ENCODE assay signal across 10 cellular contexts in genomic region chr15:77819271-77819806, GRCh38.
DNase-seq lines count a peak whose midpoint lies in the region; ATAC-seq, FAIRE-seq and TF ChIP-seq lines count a peak whose summit lies in the region.
"Had no signal": no experiment of that assay in that cellular context is flagged by ENCODE, and none has a peak within 500 bp of the region (broad histone marks: within the 10 kb centered on the region; RNA-seq: fewer than 3 reads in every experiment).

No MANE protein-coding gene starts in this region.

- no peak for TF ChIP-seq CTCF in HepG2 (CRISPR knock-in tag; IDR thresholded peaks at IDR 0.05)
- no peak for TF ChIP-seq CTCF in right lobe of liver (IDR thresholded peaks at IDR 0.05)
- no peak for TF ChIP-seq CTCF in vagina (IDR thresholded peaks at IDR 0.05)

- H3K9me3 ChIP-seq in HepG2 (ENCODE audit: low read length) (no peaks in the 10 kb centered on the region), right lobe of liver (no peaks in the 10 kb centered on the region), mesodermal cell (ENCODE audit: control insufficient read depth, low read length) (no peaks in the 10 kb centered on the region), vagina (no peaks in the 10 kb centered on the region)

- H3K27me3 ChIP-seq in HepG2 (ENCODE audit: control insufficient read depth in 1 of 2, insufficient read depth in 2 of 2, low read length in 2 of 2) (peaks cover 9 to 60% of the 10 kb centered on the region in 2 experiments), right lobe of liver (peaks cover 0 to 8% of the 10 kb centered on the region in 2 donors), vagina (no peaks in the 10 kb centered on the region)

- H3K4me1 ChIP-seq in HepG2 (ENCODE audit: insufficient read depth, low read length) = no peaks in the 10 kb centered on the region
- peaks cover 0 to 12% (median 0%) of the 10 kb centered on the region in 4 donors for H3K4me1 ChIP-seq in right lobe of liver
- H3K4me1 ChIP-seq in mesodermal cell (ENCODE audit: control insufficient read depth, insufficient read depth, low read length, poor library complexity, severe bottlenecking) = no peaks in the 10 kb centered on the region
- peaks cover 19% of the 10 kb centered on the region for H3K4me1 ChIP-seq in vagina

- DNase-seq in HepG2 (ENCODE audit: low spot score) = no peak
- DNase-seq in right lobe of liver = no peak
- peak; percentile 39 for DNase-seq in astrocyte of the hippocampus (ENCODE audit: low read depth, low spot score)
- DNase-seq in vagina (ENCODE audit: extremely low spot score in 2 of 2) = no peak
- DNase-seq in NOMO-1 treated with DMSO at 0.1 percent for 48 hours (lab: John Stamatoyannopoulos, UW; ENCODE audit: unreplicated experiment) = no peak
- no peak for DNase-seq in activated CD4-positive, alpha-beta T cell treated with anti-CD3 and anti-CD28 coated beads for 1 hour
- DNase-seq in HT-29 (ENCODE audit: low spot score) = no peak
- DNase-seq: activated naive CD8-positive, alpha-beta T cell treated with anti-CD3 and anti-CD28 coated beads, Interleukin-2, amount 50 U/mL, for 24 hours; DMS79 had no signal

- CTCF ChIA-PET in HepG2 (lab: Yijun Ruan, JAX; ENCODE audit: low intra/inter-chr PET ratio, low total read pairs) = interaction anchor here (4.0 kb wide), 1 partner anchor 185 kb away, joined by 38 read pairs; the partner anchor contains the start of gene LINGO1

- H3K79me2 ChIP-seq in HepG2 (ENCODE audit: insufficient read depth, low read length) = no peaks in the 10 kb centered on the region

- no peak for TF ChIP-seq RAD21 in HepG2 (CRISPR knock-in tag; IDR thresholded peaks at IDR 0.05)

- POLR2A ChIA-PET in HepG2 (lab: Yijun Ruan, JAX) = no interaction called here

- H3K27ac ChIP-seq in HepG2 (ENCODE audit: extremely low read length, insufficient read depth, low read length) = no peak overlapping the region
- no peak overlapping the region for H3K27ac ChIP-seq in right lobe of liver
- no peak overlapping the region for H3K27ac ChIP-seq in mesodermal cell (ENCODE audit: low read depth, low read length, severe bottlenecking)
- no peak overlapping the region for H3K27ac ChIP-seq in vagina

- in situ Hi-C loops in HepG2 (cut with HindIII; ENCODE audit: extremely low pct_ligation_motif_present, low pct_unique_long_range_greater_than_20kb) = loop anchor here (25.0 kb wide), 1 partner anchor 182 kb away; the partner anchor contains the start of gene LINGO1

- H4K20me1 ChIP-seq in HepG2 (ENCODE audit: insufficient read depth, low read length) = peaks cover 4% of the 10 kb centered on the region; the same call in 1 of the 2 replicates

- TF ChIP-seq EP300 in HepG2 (IDR thresholded peaks at IDR 0.05; ENCODE audit: low read depth in 2 of 2, low read length in 2 of 2) (no peak), HepG2 (CRISPR knock-in tag; IDR thresholded peaks at IDR 0.05; ENCODE audit: borderline replicate concordance) (no peak)

- no TSS peak for BruUV-seq in HepG2 (replicated peaks; lab: Mats Ljungman, UMichigan)

- TF ChIP-seq POLR2A in HepG2 (IDR thresholded peaks at IDR 0.05; ENCODE audit: insufficient read depth in 1 of 2, low read depth in 2 of 2, low read length in 2 of 2) (no peak), right lobe of liver (IDR thresholded peaks at IDR 0.05) (no peak), vagina (IDR thresholded peaks at IDR 0.05) (no peak)

- H3K4me2 ChIP-seq in HepG2 (ENCODE audit: low read depth, low read length) = peak overlapping the region; percentile 7; the same call in 1 of the 2 replicates

- no peaks in the 10 kb centered on the region for H3K36me3 ChIP-seq in HepG2 (replicated peaks in 1 of 2; ENCODE audit: control insufficient read depth in 1 of 2, insufficient read depth in 2 of 2, low read length in 2 of 2)
- no peaks in the 10 kb centered on the region for H3K36me3 ChIP-seq in right lobe of liver
- H3K36me3 ChIP-seq in mesodermal cell (ENCODE audit: control insufficient read depth, insufficient read depth, low read length) = no peaks in the 10 kb centered on the region
- no peaks in the 10 kb centered on the region for H3K36me3 ChIP-seq in vagina

- H2AFZ ChIP-seq in HepG2 (ENCODE audit: low read length) = no peak overlapping the region

- WGBS in HepG2 (ENCODE audit: low lambda C conversion rate) = 31% methylated on average over 16 of the region's 84 CpGs
- WGBS in right lobe of liver (ENCODE audit: insufficient coverage, low coverage, low lambda C conversion rate, missing lambda C conversion rate) = no CpG with 5 or more reads among the region's 84 CpGs
- WGBS in mesodermal cell (ENCODE audit: insufficient coverage in 2 of 2), 2 experiments = 0% methylated on average over 58 to 59 of the region's 84 CpGs

- H3K4me3 ChIP-seq in HepG2 (replicated peaks in 1 of 3; ENCODE audit: insufficient read depth in 1 of 3, low read depth in 2 of 3, low read length in 3 of 3) = peak overlapping the region in 1 of 3 experiments; percentile 43; a peak in 1 of 6 replicates
- peak overlapping the region in 1 of 3 donors; percentile 31 for H3K4me3 ChIP-seq in right lobe of liver
- peak overlapping the region; percentile 35 for H3K4me3 ChIP-seq in mesodermal cell (ENCODE audit: extremely low read depth, insufficient read depth, low read length, poor library complexity, severe bottlenecking)
- H3K4me3 ChIP-seq in vagina = peak overlapping the region; percentile 29 to 40

- ATAC-seq in HepG2 (no peak), right lobe of liver (no peak)
- ATAC-seq: activated naive CD8-positive, alpha-beta T cell treated with anti-CD3 and anti-CD28 coated beads, Interleukin-2, amount 50 U/mL, for 24 hours had no signal

- no peak overlapping the region for H3K9ac ChIP-seq in HepG2 (ENCODE audit: insufficient read depth, low read depth, low read length)

- intact Hi-C loops in HepG2 (cut with micrococcal nuclease; ENCODE audit: unreplicated experiment) (no loop called here), right lobe of liver (cut with DNase I) (no loop called here), vagina (cut with DNase I) (no loop called here)

- no peak for FAIRE-seq in HepG2 (lab: Jason Lieb, UNC)

TF ChIP-seq in HepG2, 621 proteins besides CTCF, POLR2A, EP300 and RAD21:
- TF ChIP-seq RXRB (CRISPR knock-in tag; IDR thresholded peaks at IDR 0.05; ENCODE audit: borderline replicate concordance) (no peak), EZH2 (conservative IDR thresholded peaks at IDR 0.05; ENCODE audit: low read depth, low read length) (peak; percentile 9; the same call in 1 of the 2 replicates), MTF2 (CRISPR knock-in tag; IDR thresholded peaks at IDR 0.05; ENCODE audit: borderline replicate concordance) (peak; percentile 80; the same call in 1 of the 2 replicates)
